8 cellular contexts compared by ENCODE assay signal in the genomic region with DNA sequence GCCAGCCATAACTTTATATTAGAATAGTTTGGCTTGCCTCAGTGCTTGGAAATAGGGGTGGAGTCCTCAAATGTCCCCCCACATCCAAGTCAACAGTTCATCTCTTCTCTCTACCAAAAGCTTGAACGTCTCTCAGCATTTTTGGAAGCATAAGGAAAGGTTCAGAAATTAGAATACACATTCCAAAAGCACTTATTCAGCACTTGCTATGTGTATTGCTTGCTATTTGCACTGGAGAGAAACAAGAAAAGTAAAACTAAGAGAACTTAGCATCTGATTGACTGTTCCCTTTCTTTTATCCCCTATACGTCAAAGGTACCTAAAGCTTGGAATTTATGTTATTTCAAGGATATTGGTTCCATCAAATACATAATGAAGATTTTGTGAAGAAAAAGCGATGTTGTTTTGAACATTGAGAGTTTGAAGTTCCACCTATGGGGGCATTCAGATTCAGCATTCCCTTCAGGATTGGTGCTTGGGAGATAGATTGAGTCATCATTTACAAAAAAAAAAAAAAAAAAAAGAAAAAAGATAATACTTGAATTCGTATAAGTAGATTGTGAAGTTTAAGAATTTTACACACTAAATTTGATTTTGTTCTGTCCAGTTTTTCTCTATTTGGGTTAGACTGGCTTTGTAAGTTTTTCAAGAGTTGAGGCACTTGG. TPM values are rescaled to one million over a fixed set of nuclear protein-coding genes. Genes with fewer than 3 reads are reported as not detected.
DNase-seq lines count a peak whose midpoint lies in the region; ATAC-seq and TF ChIP-seq lines count a peak whose summit lies in the region.

No MANE protein-coding gene starts in this region.

- peaks cover 29% of the 10 kb centered on the region for H3K4me1 Mint-ChIP-seq in T-helper 17 cell

- H3K9me3 ChIP-seq in T-helper 17 cell (ENCODE audit: control insufficient read depth, low read length, poor library complexity, severe bottlenecking) (no peaks in the 10 kb centered on the region), skeletal muscle satellite cell (replicated peaks; ENCODE audit: low read length) (no peaks in the 10 kb centered on the region)

- H3K27me3 ChIP-seq in skeletal muscle satellite cell (ENCODE audit: control insufficient read depth, insufficient read depth, low read length): peaks cover 8% of the 10 kb centered on the region

- peaks cover 38% of the 10 kb centered on the region for H3K36me3 ChIP-seq in skeletal muscle satellite cell (ENCODE audit: insufficient read depth, low read length)

- H3K4me1 ChIP-seq in skeletal muscle satellite cell (ENCODE audit: control insufficient read depth, insufficient read depth, low read length): peaks cover 18% of the 10 kb centered on the region

- H3K4me3 Mint-ChIP-seq in T-helper 17 cell: peak overlapping the region; percentile 96

- no peak for TF ChIP-seq CTCF in GM12875 (IDR thresholded peaks at IDR 0.05; ENCODE audit: borderline replicate concordance, insufficient read depth, low read depth, low read length)
- TF ChIP-seq CTCF in fibroblast of villous mesenchyme (IDR thresholded peaks at IDR 0.05; ENCODE audit: insufficient read depth, low read depth, low read length): no peak

- H3K27me3 Mint-ChIP-seq in T-helper 17 cell: peaks cover 8% of the 10 kb centered on the region

- no peak for DNase-seq in T-helper 17 cell
- peak; percentile 12 for DNase-seq in fibroblast of villous mesenchyme (ENCODE audit: low read depth)
- DNase-seq in epidermal melanocyte (ENCODE audit: insufficient read length, low spot score): no peak

- H3K4me3 ChIP-seq in GM12875 (ENCODE audit: low read depth, low read length) (peak overlapping the region; percentile 92), fibroblast of villous mesenchyme (ENCODE audit: low read depth, low read length) (peak overlapping the region; percentile 84), skeletal muscle satellite cell (ENCODE audit: low read length) (peak overlapping the region; percentile 87)

- H3K9ac ChIP-seq in skeletal muscle satellite cell (ENCODE audit: low read depth, low read length): peak overlapping the region; percentile 98

- H3K36me3 Mint-ChIP-seq in T-helper 17 cell (ENCODE audit: low read depth): peaks cover 4% of the 10 kb centered on the region

- peak overlapping the region; percentile 85 for H3K4me2 ChIP-seq in skeletal muscle satellite cell (ENCODE audit: low read length)

- H3K27ac Mint-ChIP-seq in T-helper 17 cell: peak overlapping the region; percentile 99

- ATAC-seq in T-helper 17 cell: no peak
- ATAC-seq in GM21786 (IDR thresholded peaks at IDR 0.05; ENCODE audit: unreplicated experiment): no peak
- ATAC-seq in GM18873 (IDR thresholded peaks at IDR 0.05; ENCODE audit: low FRiP score, unreplicated experiment): no peak
- ATAC-seq in HG03439 (IDR thresholded peaks at IDR 0.05; ENCODE audit: unreplicated experiment): no peak

RNA-seq across cellular contexts. Expression of a gene that starts 1.3 kb away (rescaled TPM):
- total RNA-seq in T-helper 17 cell: 10 to 100 TPM; 55.5 to 61.4 TPM
- total RNA-seq in fibroblast of villous mesenchyme: 24.2 and 30.9 TPM in 2 replicates
- total RNA-seq in skeletal muscle satellite cell (2012; rRNA removed): 19.7 and 22.8 TPM in 2 replicates

RNA-seq across cellular contexts. Expression of a gene that starts 12.8 kb away (rescaled TPM):
- total RNA-seq in T-helper 17 cell (not detected), fibroblast of villous mesenchyme (under 0.01 TPM in 1 of 2 replicates, not detected in the other)
- total RNA-seq in skeletal muscle satellite cell (2012; rRNA removed): not detected in 2 replicates

RNA-seq across cellular contexts. Expression of a gene that starts 49.5 kb away (rescaled TPM):
- total RNA-seq in T-helper 17 cell: 10 to 100 TPM in 1 of 2 donors, 1 to 10 TPM in 1; 6.8 to 15.0 TPM
- 6.4 and 9.5 TPM in 2 replicates for total RNA-seq in fibroblast of villous mesenchyme
- 7.6 and 8.4 TPM in 2 replicates for total RNA-seq in skeletal muscle satellite cell (2012; rRNA removed)

RNA-seq across cellular contexts. Expression of a gene that starts 49.7 kb away (rescaled TPM):
- total RNA-seq in T-helper 17 cell: 1 to 10 TPM in 1 of 2 donors, under 1 TPM in 1; 0.67 to 1.1 TPM
- 12.1 and 13.5 TPM in 2 replicates for total RNA-seq in fibroblast of villous mesenchyme
- 11.8 and 17.0 TPM in 2 replicates for total RNA-seq in skeletal muscle satellite cell (2012; rRNA removed)

RNA-seq across cellular contexts. Expression of a gene that starts 54.2 kb away (rescaled TPM):
- not detected for total RNA-seq in T-helper 17 cell
- total RNA-seq in fibroblast of villous mesenchyme: under 0.01 TPM in 1 of 2 replicates, not detected in the other
- total RNA-seq in skeletal muscle satellite cell (2012; rRNA removed): not detected in 2 replicates
